1 cellular context compared by ENCODE assay signal in genomic region chr6:15551798-15552197, GRCh38.
TF ChIP-seq lines count a peak whose summit lies in the region.

No MANE protein-coding gene starts in this region.

TF ChIP-seq in HEK293, 187 proteins besides CTCF, POLR2A, EP300 and RAD21 (continued from another document):
- TF ChIP-seq ZBTB10 (tag by site-specific recombination; IDR thresholded peaks at IDR 0.05) (no peak), ZNF394 (tag by site-specific recombination; IDR thresholded peaks at IDR 0.05; ENCODE audit: borderline replicate concordance) (no peak)
TF ChIP-seq in HEK293: peak in this region for 9.
